In the genomic region with DNA sequence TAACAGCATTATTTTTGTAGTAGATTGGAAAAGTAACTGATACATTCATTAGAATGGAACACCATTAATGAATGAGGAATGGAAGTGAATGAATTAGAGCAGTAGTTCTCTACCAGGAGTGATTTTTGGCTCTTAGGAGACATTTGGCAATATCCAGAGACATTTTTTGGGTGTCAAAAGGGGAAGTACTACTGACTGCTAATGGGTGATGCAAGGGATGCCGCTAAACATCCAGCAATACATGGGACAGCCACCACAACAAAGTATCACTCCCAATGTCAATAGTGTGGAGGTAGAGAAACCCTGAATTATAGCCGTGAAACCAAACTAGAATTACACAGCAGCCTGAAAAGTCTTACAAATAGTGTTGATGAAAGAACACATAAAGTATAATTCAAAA, we compare ENCODE assay signal across 1 cellular context.
TF ChIP-seq lines count a peak whose summit lies in the region.

No MANE protein-coding gene starts in this region.

TF ChIP-seq in WTC11, 78 proteins besides CTCF, POLR2A, EP300 and RAD21 (continued from another document):
- no peak for TF ChIP-seq EMX1 (CRISPR knock-in tag; IDR thresholded peaks at IDR 0.05)
- TF ChIP-seq, protein P1, sequence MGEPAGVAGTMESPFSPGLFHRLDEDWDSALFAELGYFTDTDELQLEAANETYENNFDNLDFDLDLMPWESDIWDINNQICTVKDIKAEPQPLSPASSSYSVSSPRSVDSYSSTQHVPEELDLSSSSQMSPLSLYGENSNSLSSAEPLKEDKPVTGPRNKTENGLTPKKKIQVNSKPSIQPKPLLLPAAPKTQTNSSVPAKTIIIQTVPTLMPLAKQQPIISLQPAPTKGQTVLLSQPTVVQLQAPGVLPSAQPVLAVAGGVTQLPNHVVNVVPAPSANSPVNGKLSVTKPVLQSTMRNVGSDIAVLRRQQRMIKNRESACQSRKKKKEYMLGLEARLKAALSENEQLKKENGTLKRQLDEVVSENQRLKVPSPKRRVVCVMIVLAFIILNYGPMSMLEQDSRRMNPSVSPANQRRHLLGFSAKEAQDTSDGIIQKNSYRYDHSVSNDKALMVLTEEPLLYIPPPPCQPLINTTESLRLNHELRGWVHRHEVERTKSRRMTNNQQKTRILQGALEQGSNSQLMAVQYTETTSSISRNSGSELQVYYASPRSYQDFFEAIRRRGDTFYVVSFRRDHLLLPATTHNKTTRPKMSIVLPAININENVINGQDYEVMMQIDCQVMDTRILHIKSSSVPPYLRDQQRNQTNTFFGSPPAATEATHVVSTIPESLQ (CRISPR knock-in tag; IDR thresholded peaks at IDR 0.05): no peak
